1 cellular context compared by ENCODE assay signal in genomic region chr20:9035129-9035528, GRCh38.
A peak's percentile ranks its signal among the peaks of the same experiment; 100 is the strongest.
TF ChIP-seq lines count a peak whose summit lies in the region.

No MANE protein-coding gene starts in this region.

TF ChIP-seq in HEK293, 187 proteins besides CTCF, POLR2A, EP300 and RAD21 (continued from another document):
- peak; percentile 34; the same call in 1 of the 2 replicates for TF ChIP-seq SP7 (tag by site-specific recombination; IDR thresholded peaks at IDR 0.05)
- no peak for TF ChIP-seq PRDM2 (tag by site-specific recombination; IDR thresholded peaks at IDR 0.05; ENCODE audit: borderline replicate concordance)
- TF ChIP-seq ZNF488 (tag by site-specific recombination; IDR thresholded peaks at IDR 0.05): no peak
- peak; percentile 28; the same call in 1 of the 2 replicates for TF ChIP-seq ZXDB (tag by site-specific recombination; IDR thresholded peaks at IDR 0.05)
- TF ChIP-seq OSR2 (tag by site-specific recombination; IDR thresholded peaks at IDR 0.05): peak; percentile 62
TF ChIP-seq in HEK293: peak in this region for 14.
